In genomic region chr19:32373614-32374295, GRCh38 we compare ENCODE assay signal across 9 cellular contexts. TPM values are rescaled to one million over a fixed set of nuclear protein-coding genes. Genes with fewer than 3 reads are reported as not detected.
DNase-seq lines count a peak whose midpoint lies in the region; ATAC-seq and TF ChIP-seq lines count a peak whose summit lies in the region.
"Had no signal": no experiment of that assay in that cellular context is flagged by ENCODE, and none has a peak within 500 bp of the region (broad histone marks: within the 10 kb centered on the region; RNA-seq: fewer than 3 reads in every experiment).

No MANE protein-coding gene starts in this region.

- H3K4me3 Mint-ChIP-seq in activated T-helper 2 cell treated with anti-CD3 and anti-CD28 coated beads, Interferon-gamma antibody, Interleukin-2, Interleukin-4, amounts not matched to agents 10 μg/mL and 5 μg/mL and 100 μg/mL, durations not matched to agents 14 hours and 24 hours and 36 hours (ENCODE audit: low read depth): no peak overlapping the region

- peaks cover 59% of the 10 kb centered on the region for H3K36me3 Mint-ChIP-seq in activated T-helper 2 cell treated with anti-CD3 and anti-CD28 coated beads, Interferon-gamma antibody, Interleukin-2, Interleukin-4, amounts not matched to agents 10 μg/mL and 5 μg/mL and 100 μg/mL, durations not matched to agents 14 hours and 24 hours and 36 hours (ENCODE audit: low read depth)

- peaks cover 4 to 26% (median 22%) of the 10 kb centered on the region in 3 donors for H3K36me3 ChIP-seq in tibial artery

- TF ChIP-seq CTCF in tibial artery (IDR thresholded peaks at IDR 0.05) (no peak), lower leg skin (IDR thresholded peaks at IDR 0.05) (no peak)

- TF ChIP-seq POLR2A in lower leg skin (IDR thresholded peaks at IDR 0.05): no peak

- no peaks in the 10 kb centered on the region for H3K9me3 Mint-ChIP-seq in activated T-helper 2 cell treated with anti-CD3 and anti-CD28 coated beads, Interferon-gamma antibody, Interleukin-2, Interleukin-4, amounts not matched to agents 10 μg/mL and 5 μg/mL and 100 μg/mL, durations not matched to agents 14 hours and 24 hours and 36 hours

- WGBS in lower leg skin, 2 donors: 61 to 69% methylated on average over 9 of the region's 9 CpGs

- H3K4me1 ChIP-seq in tibial artery: peaks cover 0 to 22% (median 14%) of the 10 kb centered on the region in 4 donors
- H3K4me1 ChIP-seq: BLaER1 had no signal

- no peaks in the 10 kb centered on the region for H3K27me3 Mint-ChIP-seq in activated T-helper 2 cell treated with anti-CD3 and anti-CD28 coated beads, Interferon-gamma antibody, Interleukin-2, Interleukin-4, amounts not matched to agents 10 μg/mL and 5 μg/mL and 100 μg/mL, durations not matched to agents 14 hours and 24 hours and 36 hours (ENCODE audit: low read depth)

- intact Hi-C loops in tibial artery (cut with DNase I; ENCODE audit: low total_unique reads): no loop called here
- intact Hi-C loops in activated T-helper 2 cell treated with anti-CD3 and anti-CD28 coated beads, Interferon-gamma antibody, Interleukin-2, Interleukin-4, amounts not matched to agents 10 μg/mL and 5 μg/mL and 100 μg/mL, durations not matched to agents 14 hours and 24 hours and 36 hours (cut with micrococcal nuclease): no loop called here
- intact Hi-C loops in lower leg skin (cut with DNase I; ENCODE audit: low total_unique reads): no loop called here

- ATAC-seq in GM21360 (IDR thresholded peaks at IDR 0.05; ENCODE audit: unreplicated experiment): no peak

- H3K9me3 ChIP-seq in tibial artery: no peaks in the 10 kb centered on the region
- H3K9me3 ChIP-seq: BLaER1 had no signal

- DNase-seq in SIG-M5 treated with dmso at 0.1 percent for 504 hours (lab: John Stamatoyannopoulos, UW; ENCODE audit: unreplicated experiment): peak; percentile 74
- DNase-seq in SIG-M5 (lab: John Stamatoyannopoulos, UW): no peak
- DNase-seq in amniotic epithelial cell (ENCODE audit: low read depth): peak; percentile 100
- peak; percentile 68 for DNase-seq in inferior parietal cortex (ENCODE audit: extremely low spot score)
- peak in 1 of 2 donors; percentile 32 for DNase-seq in tibial artery
- DNase-seq in activated T-helper 2 cell treated with anti-CD3 and anti-CD28 coated beads, Interferon-gamma antibody, Interleukin-2, Interleukin-4, amounts not matched to agents 10 μg/mL and 5 μg/mL and 100 μg/mL, durations not matched to agents 14 hours and 24 hours and 36 hours (ENCODE audit: low spot score): no peak
- no peak for DNase-seq in lower leg skin (ENCODE audit: low spot score in 2 of 2)

- no peak overlapping the region for H3K27ac Mint-ChIP-seq in activated T-helper 2 cell treated with anti-CD3 and anti-CD28 coated beads, Interferon-gamma antibody, Interleukin-2, Interleukin-4, amounts not matched to agents 10 μg/mL and 5 μg/mL and 100 μg/mL, durations not matched to agents 14 hours and 24 hours and 36 hours

- H3K4me3 ChIP-seq in tibial artery (no peak overlapping the region), lower leg skin (ENCODE audit: low read depth, poor library complexity, severe bottlenecking) (no peak overlapping the region)
- H3K4me3 ChIP-seq: BLaER1 had no signal

- H3K27me3 ChIP-seq in tibial artery: no peaks in the 10 kb centered on the region
- H3K27me3 ChIP-seq: BLaER1 had no signal

- H3K27ac ChIP-seq in tibial artery: peak overlapping the region; percentile 29 to 57
- H3K27ac ChIP-seq: BLaER1 had no signal

- H3K4me1 Mint-ChIP-seq in activated T-helper 2 cell treated with anti-CD3 and anti-CD28 coated beads, Interferon-gamma antibody, Interleukin-2, Interleukin-4, amounts not matched to agents 10 μg/mL and 5 μg/mL and 100 μg/mL, durations not matched to agents 14 hours and 24 hours and 36 hours (ENCODE audit: low read depth): peaks cover 2% of the 10 kb centered on the region

RNA-seq across cellular contexts. Expression of gene ZNF507, which starts 28.3 kb away (rescaled TPM):
- total RNA-seq in activated T-helper 2 cell treated with anti-CD3 and anti-CD28 coated beads, Interferon-gamma antibody, Interleukin-2, Interleukin-4, amounts not matched to agents 10 μg/mL and 5 μg/mL and 100 μg/mL, durations not matched to agents 14 hours and 24 hours and 36 hours: 29.5 and 29.6 TPM in 2 replicates
- total RNA-seq in lower leg skin: 10 to 100 TPM in 3 of 4 donors, 1 to 10 TPM in 1; 9.5 to 15.1 (median 13.1) TPM

RNA-seq across cellular contexts. Expression of gene DPY19L3, which starts 31.8 kb away (rescaled TPM):
- total RNA-seq in activated T-helper 2 cell treated with anti-CD3 and anti-CD28 coated beads, Interferon-gamma antibody, Interleukin-2, Interleukin-4, amounts not matched to agents 10 μg/mL and 5 μg/mL and 100 μg/mL, durations not matched to agents 14 hours and 24 hours and 36 hours: 16.7 and 19.4 TPM in 2 replicates
- 10 to 100 TPM; 11.3 to 20.2 (median 13.6) TPM for total RNA-seq in lower leg skin

Comparison
In these comparisons a context has a peak if more than half of its experiments do, and no peak if none do; other contexts are left out.
1. DNase-seq: peak in SIG-M5 treated with dmso at 0.1 percent for 504 hours (single experiment), amniotic epithelial cell (single experiment) and inferior parietal cortex (single experiment); none in SIG-M5 (single experiment), activated T-helper 2 cell treated with anti-CD3 and anti-CD28 coated beads, Interferon-gamma antibody, Interleukin-2, Interleukin-4, amounts not matched to agents 10 μg/mL and 5 μg/mL and 100 μg/mL, durations not matched to agents 14 hours and 24 hours and 36 hours (single experiment) and lower leg skin (0 of 2).